In the genomic region with DNA sequence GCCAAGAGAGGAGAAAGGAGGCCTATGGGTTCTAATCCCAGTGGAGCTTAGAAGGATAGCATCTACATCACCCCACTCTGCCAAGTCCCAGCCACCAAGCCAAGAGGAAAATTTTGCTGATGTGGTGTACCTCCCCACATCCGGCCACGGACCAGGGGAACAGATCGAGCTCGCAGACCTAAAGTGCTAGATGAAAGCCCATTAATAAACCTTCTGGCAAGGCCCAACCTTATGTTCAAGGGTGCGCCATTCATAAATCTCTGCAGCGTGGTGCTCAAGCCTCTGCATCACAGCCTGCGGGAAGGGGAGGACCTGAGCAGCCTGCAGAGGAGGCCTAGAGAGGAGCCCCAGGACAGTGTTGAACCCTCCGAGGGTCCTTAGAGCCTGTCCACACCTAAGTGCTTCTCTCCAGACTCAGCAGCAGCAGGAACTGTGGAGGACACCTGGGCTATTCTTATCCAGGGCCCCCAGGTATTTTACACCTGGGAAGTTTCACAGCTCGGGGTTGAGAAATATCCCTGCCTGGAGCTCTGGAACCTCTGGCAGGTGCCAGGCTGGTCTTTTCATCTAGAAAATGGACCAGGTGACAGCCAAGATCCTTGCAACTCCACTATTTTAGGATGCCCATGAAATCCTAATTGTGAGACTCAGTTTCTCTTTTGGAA, we compare ENCODE assay signal across 28 cellular contexts.
"Had no signal": no experiment of that assay in that cellular context is flagged by ENCODE, and none has a peak within 500 bp of the region (broad histone marks: within the 10 kb centered on the region; RNA-seq: fewer than 3 reads in every experiment).

No MANE protein-coding gene starts in this region.

- H3K27ac ChIP-seq: adrenal gland, body of pancreas, heart left ventricle, WERI-Rb-1 had no signal

- DNase-seq: activated B cell treated with CpG ODN at 0.5 μM for 24 hours; activated CD4-positive, alpha-beta memory T cell treated with anti-CD3 and anti-CD28 coated beads for 36 hours; activated CD4-positive, alpha-beta T cell treated with anti-CD3 and anti-CD28 coated beads, Interleukin-2, amount 10 ng/mL, durations not matched to agents 24 days and 14 days; activated CD8-positive, alpha-beta memory T cell treated with anti-CD3 and anti-CD28 coated beads, Interleukin-2, amount 10 ng/mL, durations not matched to agents 7 days and 5 days; activated CD8-positive, alpha-beta memory T cell treated with anti-CD3 and anti-CD28 coated beads, Interleukin-2, amount 50 U/mL, for 4 hours; activated CD8-positive, alpha-beta T cell treated with anti-CD3 and anti-CD28 coated beads, Interleukin-2, amount 10 ng/mL, durations not matched to agents 7 days and 5 days; activated effector memory CD4-positive, alpha-beta T cell treated with anti-CD3 and anti-CD28 coated beads, Interleukin-2, amount 50 U/mL, for 16 hours; activated naive CD4-positive, alpha-beta T cell treated with anti-CD3 and anti-CD28 coated beads for 36 hours; activated naive CD8-positive, alpha-beta T cell treated with anti-CD3 and anti-CD28 coated beads for 36 hours; activated naive CD8-positive, alpha-beta T cell treated with anti-CD3 and anti-CD28 coated beads, Interleukin-2, amount 50 U/mL, for 24 hours; activated T-cell treated with anti-CD3 and anti-CD28 coated beads, Interleukin-2, amount 50 U/mL, for 1 hour; activated T-cell treated with anti-CD3 and anti-CD28 coated beads, Interleukin-2, amount 50 U/mL, for 48 hours; adrenal gland; amygdala; aorta; body of pancreas; cortex of kidney; dermis blood vessel endothelial cell; effector CD4-positive, alpha-beta T cell; effector memory CD8-positive, alpha-beta T cell; erythroblast; foreskin fibroblast; glutamatergic neuron; heart left ventricle; T-helper 17 cell; T1000; WERI-Rb-1 had no signal

- H3K9me3 ChIP-seq: adrenal gland, body of pancreas had no signal

- H3K4me3 ChIP-seq: adrenal gland, body of pancreas, heart left ventricle had no signal

- H3K36me3 ChIP-seq: adrenal gland, heart left ventricle, WERI-Rb-1 had no signal

- ATAC-seq: activated CD4-positive, CD25-positive, alpha-beta regulatory T cell treated with anti-CD3 and anti-CD28 coated beads, Interleukin-2, amount 50 U/mL, for 24 hours; activated CD8-positive, alpha-beta memory T cell treated with anti-CD3 and anti-CD28 coated beads, Interleukin-2, amount 10 ng/mL, durations not matched to agents 7 days and 5 days; activated CD8-positive, alpha-beta T cell treated with anti-CD3 and anti-CD28 coated beads, Interleukin-2, amount 10 ng/mL, durations not matched to agents 7 days and 5 days; activated naive CD8-positive, alpha-beta T cell treated with anti-CD3 and anti-CD28 coated beads, Interleukin-2, amount 50 U/mL, for 24 hours; body of pancreas; effector memory CD8-positive, alpha-beta T cell; heart left ventricle; T-helper 17 cell had no signal

- H3K27me3 ChIP-seq: adrenal gland, heart left ventricle had no signal

- H3K4me1 ChIP-seq: adrenal gland, body of pancreas had no signal
